In the genomic region with DNA sequence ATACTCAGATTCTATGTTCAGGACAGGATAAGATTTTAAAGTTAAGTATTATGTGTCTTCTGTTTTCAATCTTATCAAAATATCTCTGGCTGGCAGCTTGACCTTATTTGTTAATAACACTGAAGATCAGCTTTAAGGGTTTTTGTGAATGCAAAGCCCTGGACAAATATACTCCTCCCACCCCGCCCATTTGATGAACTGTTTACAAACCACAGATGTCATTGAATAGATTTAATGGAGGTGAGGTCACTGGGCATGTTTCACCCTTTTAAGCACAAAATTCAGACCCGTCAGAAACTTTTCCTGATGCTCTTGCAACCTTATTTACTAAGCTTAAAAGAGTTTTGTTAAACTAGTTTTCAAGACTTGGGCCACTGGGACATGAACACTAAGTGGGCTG, we compare ENCODE assay signal across 15 cellular contexts. TPM values are rescaled to one million over a fixed set of nuclear protein-coding genes. Genes with fewer than 3 reads are reported as not detected.
DNase-seq lines count a peak whose midpoint lies in the region; ATAC-seq, FAIRE-seq and TF ChIP-seq lines count a peak whose summit lies in the region.
"Had no signal": no experiment of that assay in that cellular context is flagged by ENCODE, and none has a peak within 500 bp of the region (broad histone marks: within the 10 kb centered on the region; RNA-seq: fewer than 3 reads in every experiment).

No MANE protein-coding gene starts in this region.

- ATAC-seq in K562 (no peak), GM18505 (IDR thresholded peaks at IDR 0.05; ENCODE audit: unreplicated experiment) (no peak), GM19324 (IDR thresholded peaks at IDR 0.05; ENCODE audit: low FRiP score, unreplicated experiment) (no peak)
- ATAC-seq: stimulated activated naive CD8-positive, alpha-beta T cell treated with anti-CD3 and anti-CD28 coated beads, Interleukin-15, Interleukin-2, amounts not matched to agents 100 U/mL and 50 U/mL, for 24 hours had no signal

- WGBS in K562 (ENCODE audit: insufficient coverage, low coverage, missing lambda C conversion rate): 28% methylated on average over 2 of the region's 2 CpGs

- DNase-seq in AG08395 (ENCODE audit: low spot score) (peak; percentile 52), GM04504 (ENCODE audit: low read depth) (peak; percentile 46), NCI-H510A treated with DMSO at 0.1 percent for 48 hours (lab: John Stamatoyannopoulos, UW) (peak; percentile 76), K562 (ENCODE audit: extremely low read depth in 1 of 4, low spot score in 3 of 4) (no peak), DMS114 treated with DMSO at 0.1 percent for 48 hours (lab: John Stamatoyannopoulos, UW; ENCODE audit: unreplicated experiment) (no peak), NCI-H128 (lab: John Stamatoyannopoulos, UW; ENCODE audit: unreplicated experiment) (no peak)
- DNase-seq: activated CD4-positive, CD25-positive, alpha-beta regulatory T cell treated with anti-CD3 and anti-CD28 coated beads, Interleukin-2, amount 50 U/mL, for 72 hours; activated naive CD4-positive, alpha-beta T cell treated with Interleukin-2 at 50 U/mL for 16 hours; stimulated activated naive CD8-positive, alpha-beta T cell treated with anti-CD3 and anti-CD28 coated beads, Interleukin-15, Interleukin-2, amounts not matched to agents 100 U/mL and 50 U/mL, for 24 hours had no signal

- TF ChIP-seq RAD21 in K562 (CRISPR knock-in tag; conservative IDR thresholded peaks at IDR 0.05 in 1 of 2, IDR thresholded peaks at IDR 0.05 in 1 of 2): no peak

- no TSS peak for BruUV-seq in K562 (replicated peaks; lab: Mats Ljungman, UMichigan)

- in situ Hi-C loops in K562 (cut with MboI): no loop called here

- no peak overlapping the region for H3K4me2 ChIP-seq in K562 (ENCODE audit: insufficient read depth, low read length)

- TF ChIP-seq CTCF in K562 (IDR thresholded peaks at IDR 0.05 in 2 of 3, conservative IDR thresholded peaks at IDR 0.05 in 1 of 3; ENCODE audit: insufficient read depth in 2 of 3, low read depth in 1 of 3, low read length in 3 of 3): no peak

- CTCF ChIA-PET in K562 (lab: Yijun Ruan, JAX; ENCODE audit: low intra/inter-chr PET ratio): interaction anchor here (1.8 kb wide), 1 partner anchor 404 kb away, joined by 9 read pairs; no protein-coding TSS in a partner anchor

- peaks cover 0 to 27% of the 10 kb centered on the region in 2 experiments; a peak in 4 of 5 replicates for H3K4me1 ChIP-seq in K562 (replicated peaks in 1 of 2; ENCODE audit: control insufficient read depth in 2 of 2, insufficient read depth in 2 of 2, low read length in 2 of 2)

- no peaks in the 10 kb centered on the region for H3K27me3 ChIP-seq in K562 (ENCODE audit: control insufficient read depth in 2 of 2, insufficient read depth in 2 of 2, low read length in 2 of 2)
- H3K27me3 ChIP-seq: brain microvascular endothelial cell, left lung, ovary, upper lobe of left lung had no signal

- no peaks in the 10 kb centered on the region for H3K9me1 ChIP-seq in K562 (ENCODE audit: control insufficient read depth, insufficient read depth, low read length)

- no peak overlapping the region for H3K9ac ChIP-seq in K562 (ENCODE audit: insufficient read depth in 1 of 2, low read depth in 2 of 2, low read length in 2 of 2)

- no peak for FAIRE-seq in K562 (lab: Jason Lieb, UNC)

- no peaks in the 10 kb centered on the region for H3K79me2 ChIP-seq in K562 (ENCODE audit: control insufficient read depth, insufficient read depth, low read length)

- no peaks in the 10 kb centered on the region for H3K36me3 ChIP-seq in K562 (ENCODE audit: control insufficient read depth, insufficient read depth, low read length)
- H3K36me3 ChIP-seq: brain microvascular endothelial cell, left lung, ovary, upper lobe of left lung had no signal

- H2AFZ ChIP-seq in K562 (ENCODE audit: low read depth, low read length): no peak overlapping the region

- POLR2A ChIA-PET in K562 (lab: Yijun Ruan, JAX): interaction anchor here (0.6 to 1.6 kb wide), 3 partner anchors 9 to 1184 kb away, joined by 3 to 4 read pairs (median 4); partner anchors contain the start of gene CXCL8

- no peak overlapping the region for H3K27ac ChIP-seq in K562 (ENCODE audit: extremely low read depth, low read depth, low read length)
- H3K27ac ChIP-seq: brain microvascular endothelial cell, ovary had no signal

- no peak for TF ChIP-seq EP300 in K562 (IDR thresholded peaks at IDR 0.05; ENCODE audit: low read length)

- TF ChIP-seq POLR2A in K562 (conservative IDR thresholded peaks at IDR 0.05) (no peak), GM18505 (IDR thresholded peaks at IDR 0.05; ENCODE audit: borderline replicate concordance, extremely low read depth, insufficient read depth, insufficient read length) (no peak)

- intact Hi-C loops in K562 (cut with micrococcal nuclease): no loop called here

- H4K20me1 ChIP-seq in K562 (replicated peaks; ENCODE audit: control insufficient read depth, insufficient read depth, low read length): no peaks in the 10 kb centered on the region

- H3K4me3 ChIP-seq in K562: no peak overlapping the region
- H3K4me3 ChIP-seq: left lung, ovary, upper lobe of left lung had no signal

- H3K9me3 ChIP-seq in K562 (replicated peaks; ENCODE audit: control insufficient read depth, insufficient read depth, low read depth, low read length): no peaks in the 10 kb centered on the region
- H3K9me3 ChIP-seq: left lung, ovary, upper lobe of left lung had no signal

TF ChIP-seq in K562, 482 proteins besides CTCF, POLR2A, EP300 and RAD21 (continues in another document):
- TF ChIP-seq ATF7 (IDR thresholded peaks at IDR 0.05): peak; percentile 49; the same call in 1 of the 2 replicates
- TF ChIP-seq, protein P1, sequence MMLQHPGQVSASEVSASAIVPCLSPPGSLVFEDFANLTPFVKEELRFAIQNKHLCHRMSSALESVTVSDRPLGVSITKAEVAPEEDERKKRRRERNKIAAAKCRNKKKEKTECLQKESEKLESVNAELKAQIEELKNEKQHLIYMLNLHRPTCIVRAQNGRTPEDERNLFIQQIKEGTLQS (IDR thresholded peaks at IDR 0.05): peak; percentile 51; the same call in 1 of the 2 replicates
- TF ChIP-seq, protein P1 (CRISPR knock-in tag; conservative IDR thresholded peaks at IDR 0.05): no peak
- 0 out of 2 replicates have a peak, but pooled peaks have one; percentile 18 for TF ChIP-seq JUND (IDR thresholded peaks at IDR 0.05; ENCODE audit: borderline replicate concordance, low read depth, low read length)
- peak; percentile 55; the same call in 1 of the 3 replicates for TF ChIP-seq JUND (tag; IDR thresholded peaks at IDR 0.05; ENCODE audit: borderline replicate concordance, low read depth, low read length)

RNA-seq across cellular contexts. Expression of gene CXCL8, which starts 10.1 kb away (rescaled TPM):
- total RNA-seq in K562 (2011; cell fraction: chromatin; rRNA removed; ENCODE audit: low replicate concordance): 5.3 and 6.5 TPM in 2 replicates
- total RNA-seq in K562 (2011; cell fraction: nucleolus; rRNA removed): 5.8 and 9.7 TPM in 2 replicates
- 6.0 and 11.8 TPM in 2 replicates for total RNA-seq in K562 (2011; cell fraction: nucleoplasm; rRNA removed)
- total RNA-seq in K562 (2014; rRNA removed) (1.8 and 2.2 TPM in 2 replicates), K562 (2014; rRNA removed; fragmentation: Illumina TruSeq; extraction: Trizol) (4.8 and 6.2 TPM in 2 replicates), K562 (2015; rRNA removed; fragmentation: Illumina TruSeq; extraction: Trizol) (1.0 and 1.6 TPM in 2 replicates), K562 (2021) (3.2 and 3.3 TPM in 2 replicates)
- polyA plus RNA-seq in K562 (2011; rRNA removed) (3.4 and 7.7 TPM in 2 replicates), K562 (2014; fragmentation: Illumina TruSeq; extraction: Trizol) (2.9 and 3.3 TPM in 2 replicates), K562 (2014; fragmentation: Nextera tagmentation; extraction: Ambion mirVana) (1 to 10 TPM; 5.8 to 6.9 TPM), K562 (2014; rRNA removed) (2.5 and 2.8 TPM in 2 replicates)
- polyA plus RNA-seq in K562 (2011; cell fraction: cytosol; rRNA removed): 1.00 and 1.1 TPM in 2 replicates
- 6.8 and 9.9 TPM in 2 replicates for polyA plus RNA-seq in K562 (2011; cell fraction: nucleus; rRNA removed)
- polyA plus RNA-seq in K562 (2012): 8.8 and 15.3 TPM in 2 replicates
- polyA minus RNA-seq in K562 (2011; rRNA and poly(A)+ RNA removed): 5.1 and 7.4 TPM in 2 replicates
- polyA minus RNA-seq in K562 (2011; cell fraction: cytosol; rRNA and poly(A)+ RNA removed): 3.6 and 6.0 TPM in 2 replicates
- 4.9 and 5.5 TPM in 2 replicates for polyA minus RNA-seq in K562 (2011; cell fraction: nucleus; rRNA and poly(A)+ RNA removed)

Comparison
In these comparisons a context has a peak if more than half of its experiments do, and no peak if none do; other contexts are left out.
1. DNase-seq: peak in AG08395 (single experiment), GM04504 (single experiment) and NCI-H510A treated with DMSO at 0.1 percent for 48 hours (single experiment); none in K562 (0 of 4), DMS114 treated with DMSO at 0.1 percent for 48 hours (single experiment) and NCI-H128 (single experiment).